ENCODE assay signal across 16 cellular contexts in the genomic region with DNA sequence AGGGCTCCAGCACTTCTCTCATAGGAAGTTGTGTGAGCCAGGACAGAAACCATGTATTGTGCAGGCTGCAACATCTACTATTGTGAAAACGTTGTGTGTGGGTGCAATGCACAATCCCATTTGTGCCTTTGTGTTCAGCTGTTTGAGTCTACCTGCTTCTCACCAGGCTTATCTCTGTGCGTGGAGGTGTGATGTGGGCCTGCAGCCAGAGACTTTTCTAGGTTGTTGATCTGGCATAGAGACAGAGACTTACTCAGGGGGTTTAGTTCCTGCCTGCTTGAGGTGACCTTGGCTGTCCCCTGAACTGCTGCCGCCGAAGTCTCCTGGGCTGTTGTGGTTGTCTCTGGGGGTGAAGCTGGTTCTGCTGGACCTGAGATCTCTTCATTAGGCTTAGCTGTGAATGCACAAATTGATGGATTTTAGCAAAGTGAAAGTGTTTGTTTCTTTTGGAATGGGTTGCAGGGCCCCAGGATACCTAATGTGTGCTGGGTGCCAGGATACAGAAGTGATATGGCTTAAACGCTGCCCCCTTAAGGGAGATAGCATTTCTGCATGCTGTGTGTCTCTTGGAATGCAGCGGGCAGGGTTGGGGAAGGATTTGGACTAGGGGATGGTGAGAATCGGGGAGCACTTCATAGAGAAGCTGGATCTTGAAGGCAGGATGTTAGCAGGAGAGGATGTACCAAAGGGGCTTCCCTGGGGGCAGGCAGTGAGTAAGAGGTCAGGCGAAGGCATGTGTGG. TPM values are rescaled to one million over a fixed set of nuclear protein-coding genes. Genes with fewer than 3 reads are reported as not detected.
DNase-seq lines count a peak whose midpoint lies in the region; ATAC-seq and TF ChIP-seq lines count a peak whose summit lies in the region.
"Had no signal": no experiment of that assay in that cellular context is flagged by ENCODE, and none has a peak within 500 bp of the region (broad histone marks: within the 10 kb centered on the region; RNA-seq: fewer than 3 reads in every experiment).

No MANE protein-coding gene starts in this region.

- TF ChIP-seq POLR2A in HCT116 (IDR thresholded peaks at IDR 0.05; ENCODE audit: borderline replicate concordance, extremely low read depth, insufficient read depth, insufficient read length) = no peak

- H3K9me3 ChIP-seq in DND-41 (ENCODE audit: insufficient read depth, low read length, severe bottlenecking) (peaks cover 11% of the 10 kb centered on the region), HCT116 (ENCODE audit: control insufficient read depth in 1 of 2, insufficient read depth in 1 of 2, low read depth in 1 of 2, low read length in 2 of 2) (peaks cover 0 to 3% of the 10 kb centered on the region in 2 experiments; a peak in 2 of 4 replicates)
- H3K9me3 ChIP-seq: right atrium auricular region had no signal

- ATAC-seq in DND-41 (ENCODE audit: insufficient read depth, low read depth) (no peak), HCT116 (peak; percentile 85), left colon (no peak), HG02852 (IDR thresholded peaks at IDR 0.05; ENCODE audit: unreplicated experiment) (no peak), HG02840 (IDR thresholded peaks at IDR 0.05; ENCODE audit: low FRiP score, unreplicated experiment) (no peak)

- RAD21 ChIA-PET in HCT116 (lab: Charles Lee; ENCODE audit: low non-redundant PET in 1 of 2, low total read pairs in 2 of 2, uncharacterized antibody in 2 of 2, unreplicated experiment in 2 of 2) = no interaction called here

- H3K27ac Mint-ChIP-seq in activated naive CD8-positive, alpha-beta T cell treated with anti-CD3 and anti-CD28 coated beads for 36 hours = no peak overlapping the region
- H3K27ac Mint-ChIP-seq: nephron progenitor cell had no signal

- H3K9me2 ChIP-seq in HCT116 (ENCODE audit: insufficient read depth) = no peaks in the 10 kb centered on the region

- H3K4me1 ChIP-seq in DND-41 (ENCODE audit: insufficient read depth, low read length) (no peaks in the 10 kb centered on the region), HCT116 (ENCODE audit: control insufficient read depth in 1 of 2, insufficient read depth in 2 of 2, low read length in 2 of 2) (no peaks in the 10 kb centered on the region)
- H3K4me1 ChIP-seq: right atrium auricular region had no signal

- peak overlapping the region; percentile 20 for H3K4me3 Mint-ChIP-seq in activated naive CD8-positive, alpha-beta T cell treated with anti-CD3 and anti-CD28 coated beads for 36 hours
- H3K4me3 Mint-ChIP-seq: nephron progenitor cell had no signal

- H3K4me2 ChIP-seq in DND-41 (ENCODE audit: insufficient read depth, low read length) (no peak overlapping the region), HCT116 (ENCODE audit: low read length) (no peak overlapping the region)

- H4K20me1 ChIP-seq in DND-41 (ENCODE audit: insufficient read depth, low read length) = no peaks in the 10 kb centered on the region
- H4K20me1 ChIP-seq in HCT116 (ENCODE audit: insufficient read depth) = no peaks in the 10 kb centered on the region

- H3K9ac ChIP-seq in DND-41 (ENCODE audit: low read depth, low read length) = no peak overlapping the region
- no peak overlapping the region for H3K9ac ChIP-seq in HCT116 (ENCODE audit: low read length)

- no peaks in the 10 kb centered on the region for H3K79me2 ChIP-seq in DND-41 (ENCODE audit: insufficient read depth, low read length)
- H3K79me2 ChIP-seq in HCT116 (ENCODE audit: insufficient read depth, low read length) = no peaks in the 10 kb centered on the region

- H3K36me3 ChIP-seq in DND-41 (ENCODE audit: insufficient read depth, low read length) = no peaks in the 10 kb centered on the region
- H3K36me3 ChIP-seq in HCT116 (ENCODE audit: control insufficient read depth in 1 of 2, insufficient read depth in 2 of 2, low read length in 2 of 2) = no peaks in the 10 kb centered on the region
- H3K36me3 ChIP-seq: right atrium auricular region had no signal

- H3K27me3 ChIP-seq in DND-41 (ENCODE audit: insufficient read depth, low read length, poor library complexity) (no peaks in the 10 kb centered on the region), HCT116 (ENCODE audit: insufficient read depth, low read length) (peaks cover 24% of the 10 kb centered on the region; the same call in 1 of the 2 replicates)
- H3K27me3 ChIP-seq: right atrium auricular region had no signal

- DNase-seq in DND-41 (no peak), HCT116 (ENCODE audit: low read depth, low spot score) (no peak), islet precursor cell (peak; percentile 55), left colon (no peak), NCI-H345 treated with DMSO at 0.1 percent for 48 hours (lab: John Stamatoyannopoulos, UW; ENCODE audit: unreplicated experiment) (no peak)
- no peak for DNase-seq in activated naive CD8-positive, alpha-beta T cell treated with anti-CD3 and anti-CD28 coated beads for 36 hours
- DNase-seq: activated CD4-positive, CD25-positive, alpha-beta regulatory T cell; central memory CD4-positive, alpha-beta T cell; foreskin fibroblast; NCI-H2107; nephron progenitor cell had no signal

- no peak for TF ChIP-seq RAD21 in HCT116 (IDR thresholded peaks at IDR 0.05; ENCODE audit: low read depth)

- intact Hi-C loops in HCT116 (cut with micrococcal nuclease) (no loop called here), left colon (cut with DNase I, micrococcal nuclease) (no loop called here)

- H3K4me1 Mint-ChIP-seq in activated naive CD8-positive, alpha-beta T cell treated with anti-CD3 and anti-CD28 coated beads for 36 hours = peaks cover 5% of the 10 kb centered on the region
- H3K4me1 Mint-ChIP-seq: nephron progenitor cell had no signal

- no peak overlapping the region for H2AFZ ChIP-seq in DND-41 (ENCODE audit: low read depth, low read length)
- H2AFZ ChIP-seq in HCT116 (ENCODE audit: low read depth, low read length, poor library complexity, severe bottlenecking) = no peak overlapping the region

- TF ChIP-seq CTCF in DND-41 (IDR thresholded peaks at IDR 0.05; ENCODE audit: borderline replicate concordance, extremely low read depth, low read length, poor library complexity, severe bottlenecking) (peak; percentile 60), HCT116 (IDR thresholded peaks at IDR 0.05 in 2 of 3, conservative IDR thresholded peaks at IDR 0.05 in 1 of 3; ENCODE audit: borderline replicate concordance in 1 of 3, insufficient read depth in 1 of 3, low read depth in 2 of 3, low read length in 2 of 3) (peak; percentile 8 to 53 (median 35); a peak in 3 of 6 replicates)

- H3K27ac ChIP-seq in DND-41 (ENCODE audit: low read length) (no peak overlapping the region), HCT116 (ENCODE audit: low read depth, low read length) (no peak overlapping the region)
- H3K27ac ChIP-seq: right atrium auricular region had no signal

- peaks cover 31% of the 10 kb centered on the region for H3K27me3 Mint-ChIP-seq in activated naive CD8-positive, alpha-beta T cell treated with anti-CD3 and anti-CD28 coated beads for 36 hours

- CTCF ChIA-PET in HCT116 (lab: Charles Lee) = no interaction called here

- no TSS peak for BruUV-seq in HCT116 (replicated peaks; lab: Mats Ljungman, UMichigan)

- H3K36me3 Mint-ChIP-seq in activated naive CD8-positive, alpha-beta T cell treated with anti-CD3 and anti-CD28 coated beads for 36 hours = no peaks in the 10 kb centered on the region

- H3K4me3 ChIP-seq in DND-41 (ENCODE audit: low read depth in 1 of 2, low read length in 2 of 2) (no peak overlapping the region), HCT116 (replicated peaks in 1 of 2; ENCODE audit: low read depth in 1 of 2, low read length in 2 of 2) (no peak overlapping the region)
- H3K4me3 ChIP-seq: right atrium auricular region had no signal

- H3K9me3 Mint-ChIP-seq in activated naive CD8-positive, alpha-beta T cell treated with anti-CD3 and anti-CD28 coated beads for 36 hours = peaks cover 7% of the 10 kb centered on the region

- POLR2A ChIA-PET in HCT116 (lab: Charles Lee) = no interaction called here

TF ChIP-seq in HCT116, 20 proteins besides CTCF, POLR2A, EP300 and RAD21:
- TF ChIP-seq, protein P1, sequence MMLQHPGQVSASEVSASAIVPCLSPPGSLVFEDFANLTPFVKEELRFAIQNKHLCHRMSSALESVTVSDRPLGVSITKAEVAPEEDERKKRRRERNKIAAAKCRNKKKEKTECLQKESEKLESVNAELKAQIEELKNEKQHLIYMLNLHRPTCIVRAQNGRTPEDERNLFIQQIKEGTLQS (IDR thresholded peaks at IDR 0.05) = no peak
- TF ChIP-seq CBX3 (IDR thresholded peaks at IDR 0.05; ENCODE audit: low read depth) = no peak
- TF ChIP-seq TCF7L2 (IDR thresholded peaks at IDR 0.05; ENCODE audit: borderline replicate concordance, extremely low read depth, insufficient read depth, insufficient read length) = no peak
- TF ChIP-seq FOSL1 (IDR thresholded peaks at IDR 0.05; ENCODE audit: low read depth) = no peak
- TF ChIP-seq SIN3A (IDR thresholded peaks at IDR 0.05; ENCODE audit: low read depth) = no peak
- TF ChIP-seq CEBPB (IDR thresholded peaks at IDR 0.05; ENCODE audit: low read depth) = no peak
- TF ChIP-seq ZNF274 (IDR thresholded peaks at IDR 0.05; ENCODE audit: low read depth, low read length) = no peak
- TF ChIP-seq MAX (IDR thresholded peaks at IDR 0.05) = no peak
- TF ChIP-seq EZH2phosphoT487 (IDR thresholded peaks at IDR 0.05; ENCODE audit: borderline replicate concordance) = no peak
- TF ChIP-seq SP1 (IDR thresholded peaks at IDR 0.05; ENCODE audit: low read depth) = no peak
- TF ChIP-seq SRF (IDR thresholded peaks at IDR 0.05; ENCODE audit: low read depth) = no peak

RNA-seq across cellular contexts. Expression of gene LACRT, which starts 2.5 kb away (rescaled TPM):
- total RNA-seq in HCT116 (2021; ENCODE audit: unreplicated experiment) (not detected), left colon (not detected)
- not detected in 2 replicates for polyA plus RNA-seq in HCT116 (2012)
- total RNA-seq in activated naive CD8-positive, alpha-beta T cell treated with anti-CD3 and anti-CD28 coated beads for 36 hours = not detected
- total RNA-seq: lung microvascular endothelial cell, right atrium auricular region, RPMI7951 had no signal

RNA-seq across cellular contexts. Expression of gene DCD, which starts 16.0 kb away (rescaled TPM):
- total RNA-seq in HCT116 (2021; ENCODE audit: unreplicated experiment) (not detected), left colon (not detected)
- polyA plus RNA-seq in HCT116 (2012) = not detected in 2 replicates
- not detected for total RNA-seq in activated naive CD8-positive, alpha-beta T cell treated with anti-CD3 and anti-CD28 coated beads for 36 hours
- total RNA-seq: lung microvascular endothelial cell, right atrium auricular region, RPMI7951 had no signal

RNA-seq across cellular contexts. Expression of gene PPP1R1A, which starts 43.7 kb away (rescaled TPM):
- total RNA-seq in HCT116 (2021; ENCODE audit: unreplicated experiment) (0.61 TPM), left colon (1 to 10 TPM in 1 of 2 donors, not detected in 1; 2.5 TPM)
- 0.60 and 1.1 TPM in 2 replicates for polyA plus RNA-seq in HCT116 (2012)
- total RNA-seq in activated naive CD8-positive, alpha-beta T cell treated with anti-CD3 and anti-CD28 coated beads for 36 hours = not detected
- total RNA-seq: lung microvascular endothelial cell, RPMI7951 had no signal
